In the genomic region with DNA sequence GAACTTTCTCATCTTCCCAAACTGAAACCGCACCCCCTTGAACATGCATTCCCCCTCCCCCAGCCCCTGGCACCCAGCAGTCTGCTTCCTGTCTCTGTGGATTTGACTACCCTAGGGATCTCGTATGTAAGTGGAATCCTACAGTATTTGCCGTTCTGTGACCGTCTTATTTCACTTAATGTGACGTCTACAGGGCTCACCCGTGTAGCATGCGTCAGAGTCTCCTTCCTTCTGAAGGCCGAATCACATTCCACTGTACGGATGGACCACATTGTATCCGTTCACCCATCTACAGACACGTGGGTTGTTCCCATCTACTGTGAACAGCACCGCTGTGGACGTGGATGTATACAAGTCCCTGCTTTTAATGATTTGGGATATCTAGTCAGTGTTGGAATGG, we compare ENCODE assay signal across 18 cellular contexts. TPM values are rescaled to one million over a fixed set of nuclear protein-coding genes. Genes with fewer than 3 reads are reported as not detected.
A peak's percentile ranks its signal among the peaks of the same experiment; 100 is the strongest.
DNase-seq lines count a peak whose midpoint lies in the region; ATAC-seq and TF ChIP-seq lines count a peak whose summit lies in the region.
"Had no signal": no experiment of that assay in that cellular context is flagged by ENCODE, and none has a peak within 500 bp of the region (broad histone marks: within the 10 kb centered on the region; RNA-seq: fewer than 3 reads in every experiment).

No MANE protein-coding gene starts in this region.

- H4K5ac ChIP-seq in mesendoderm (ENCODE audit: low read length): no peak overlapping the region

- H3K36me3 ChIP-seq in GM23248 (ENCODE audit: low read depth) (no peaks in the 10 kb centered on the region), brain microvascular endothelial cell (replicated peaks) (no peaks in the 10 kb centered on the region), mesendoderm (ENCODE audit: control insufficient read depth, insufficient read depth, low read length) (no peaks in the 10 kb centered on the region)

- no peak overlapping the region for H3K23ac ChIP-seq in mesendoderm (ENCODE audit: low read length)

- H3K4me1 Mint-ChIP-seq in activated CD8-positive, alpha-beta memory T cell treated with anti-CD3 and anti-CD28 coated beads, Interleukin-2, amount 10 ng/mL, durations not matched to agents 7 days and 5 days: peaks cover 3% of the 10 kb centered on the region

- H3K4me2 ChIP-seq in GM23248 (ENCODE audit: unreplicated experiment): peak overlapping the region; percentile 91
- H3K4me2 ChIP-seq in mesendoderm (ENCODE audit: low read length): no peak overlapping the region
- H3K4me2 ChIP-seq: KMS-11 had no signal

- peaks cover 36% of the 10 kb centered on the region for H3K4me1 ChIP-seq in GM23248 (ENCODE audit: insufficient read depth)
- peaks cover 2% of the 10 kb centered on the region for H3K4me1 ChIP-seq in mesendoderm (ENCODE audit: control insufficient read depth, low read depth, low read length)

- no peak overlapping the region for H3K27ac Mint-ChIP-seq in activated CD8-positive, alpha-beta memory T cell treated with anti-CD3 and anti-CD28 coated beads, Interleukin-2, amount 10 ng/mL, durations not matched to agents 7 days and 5 days
- H3K27ac Mint-ChIP-seq: CD8-positive, alpha-beta T cell had no signal

- H3K79me1 ChIP-seq in mesendoderm (ENCODE audit: low read length): no peaks in the 10 kb centered on the region

- H2BK120ac ChIP-seq in mesendoderm (ENCODE audit: low read depth, low read length): no peak overlapping the region

- no peak overlapping the region for H3K4me3 Mint-ChIP-seq in activated CD8-positive, alpha-beta memory T cell treated with anti-CD3 and anti-CD28 coated beads, Interleukin-2, amount 10 ng/mL, durations not matched to agents 7 days and 5 days
- H3K4me3 Mint-ChIP-seq: CD8-positive, alpha-beta T cell had no signal

- H3K56ac ChIP-seq in mesendoderm (ENCODE audit: low read length): peak overlapping the region; percentile 65

- no peak overlapping the region for H3K4ac ChIP-seq in mesendoderm (ENCODE audit: low read depth, low read length)

- in situ Hi-C loops in GM23248 (cut with MboI): no loop called here
- in situ Hi-C loops in brain microvascular endothelial cell (cut with HindIII; ENCODE audit: low pct_ligation_motif_present, low sequenced_read_pairs): no loop called here

- peak overlapping the region; percentile 94 for H3K9ac ChIP-seq in GM23248
- H3K9ac ChIP-seq in mesendoderm (ENCODE audit: low read length): no peak overlapping the region
- H3K9ac ChIP-seq: KMS-11 had no signal

- ATAC-seq in HG03378 (IDR thresholded peaks at IDR 0.05; ENCODE audit: unreplicated experiment) (no peak), HG03457 (IDR thresholded peaks at IDR 0.05; ENCODE audit: unreplicated experiment) (no peak)
- ATAC-seq in activated CD8-positive, alpha-beta memory T cell treated with anti-CD3 and anti-CD28 coated beads, Interleukin-2, amount 10 ng/mL, durations not matched to agents 7 days and 5 days: no peak
- ATAC-seq: CD8-positive, alpha-beta T cell; HCT116; PC-3 had no signal

- H2BK15ac ChIP-seq in mesendoderm (replicated peaks; ENCODE audit: low read depth): no peak overlapping the region

- no peak overlapping the region for H2AFZ ChIP-seq in GM23248

- peaks cover 23% of the 10 kb centered on the region for H3K27me3 Mint-ChIP-seq in activated CD8-positive, alpha-beta memory T cell treated with anti-CD3 and anti-CD28 coated beads, Interleukin-2, amount 10 ng/mL, durations not matched to agents 7 days and 5 days

- H3K36me3 Mint-ChIP-seq in activated CD8-positive, alpha-beta memory T cell treated with anti-CD3 and anti-CD28 coated beads, Interleukin-2, amount 10 ng/mL, durations not matched to agents 7 days and 5 days: no peaks in the 10 kb centered on the region
- H3K36me3 Mint-ChIP-seq: CD8-positive, alpha-beta T cell had no signal

- no peaks in the 10 kb centered on the region for H3K9me3 ChIP-seq in GM23248 (ENCODE audit: low read depth)

- CTCF ChIA-PET in activated CD8-positive, alpha-beta memory T cell treated with anti-CD3 and anti-CD28 coated beads, Interleukin-2, amount 10 ng/mL, durations not matched to agents 7 days and 5 days (lab: Charles Lee): no interaction called here

- H3K18ac ChIP-seq in mesendoderm (ENCODE audit: low read length): no peak overlapping the region

- H3K27ac ChIP-seq in GM23248: peak overlapping the region; percentile 99
- H3K27ac ChIP-seq in brain microvascular endothelial cell: no peak overlapping the region
- no peak overlapping the region for H3K27ac ChIP-seq in mesendoderm (ENCODE audit: low read depth, low read length)
- H3K27ac ChIP-seq: KMS-11 had no signal

- H3K27me3 ChIP-seq in GM23248 (replicated peaks; ENCODE audit: insufficient read depth): no peaks in the 10 kb centered on the region
- peaks cover 5% of the 10 kb centered on the region for H3K27me3 ChIP-seq in brain microvascular endothelial cell (replicated peaks)
- H3K27me3 ChIP-seq in mesendoderm (ENCODE audit: insufficient read depth, low read length, poor library complexity): no peaks in the 10 kb centered on the region

- H3K4me3 ChIP-seq in GM23248: peak overlapping the region; percentile 82
- H3K4me3 ChIP-seq in brain microvascular endothelial cell (ENCODE audit: low read depth, low read length): no peak overlapping the region
- no peak overlapping the region for H3K4me3 ChIP-seq in mesendoderm (ENCODE audit: low read length)

- peaks cover 39% of the 10 kb centered on the region for H3F3A ChIP-seq in GM23248 (ENCODE audit: insufficient read depth)

- H4K8ac ChIP-seq in mesendoderm (ENCODE audit: low read depth, low read length): no peak overlapping the region

- no peak overlapping the region for H2BK5ac ChIP-seq in mesendoderm (ENCODE audit: low read length)

- H3K79me2 ChIP-seq in GM23248 (ENCODE audit: insufficient read depth) (peaks cover 88% of the 10 kb centered on the region), mesendoderm (ENCODE audit: control insufficient read depth, insufficient read depth, low read length) (no peaks in the 10 kb centered on the region)

- WGBS in GM23248 (ENCODE audit: low coverage in 1 of 2, low lambda C conversion rate in 2 of 2, missing lambda C conversion rate in 2 of 2), 2 experiments: 10 to 12% methylated on average over 13 of the region's 13 CpGs
- no CpG with 5 or more reads among the region's 13 CpGs for WGBS in mesendoderm (ENCODE audit: extremely low coverage, insufficient coverage, low lambda C conversion rate)

- H3K9me2 ChIP-seq in GM23248 (ENCODE audit: insufficient read depth): no peaks in the 10 kb centered on the region

- H4K20me1 ChIP-seq in GM23248 (ENCODE audit: insufficient read depth): no peaks in the 10 kb centered on the region

- H2AK5ac ChIP-seq in mesendoderm (ENCODE audit: low read length): no peak overlapping the region

- DNase-seq in GM23248: peak; percentile 97
- peak; percentile 8 for DNase-seq in brain microvascular endothelial cell
- DNase-seq in mesendoderm: no peak
- DNase-seq in kidney glomerular epithelial cell (lab: John Stamatoyannopoulos, UW): no peak
- no peak for DNase-seq in activated CD8-positive, alpha-beta memory T cell treated with anti-CD3 and anti-CD28 coated beads, Interleukin-2, amount 10 ng/mL, durations not matched to agents 7 days and 5 days
- DNase-seq: CD8-positive, alpha-beta T cell; DMS79; NCI-H146; NCI-H2081; NCI-H510A; NCI-H774; PC-3 had no signal

- H3K9me3 Mint-ChIP-seq in activated CD8-positive, alpha-beta memory T cell treated with anti-CD3 and anti-CD28 coated beads, Interleukin-2, amount 10 ng/mL, durations not matched to agents 7 days and 5 days (ENCODE audit: low read depth): no peaks in the 10 kb centered on the region
- H3K9me3 Mint-ChIP-seq: CD8-positive, alpha-beta T cell had no signal

- no peak for TF ChIP-seq CTCF in brain microvascular endothelial cell (IDR thresholded peaks at IDR 0.05; ENCODE audit: low read depth, low read length, missing control alignments)

RNA-seq across cellular contexts. Expression of a gene that starts 4.5 kb away (rescaled TPM):
- 145 and 169 TPM in 2 replicates for total RNA-seq in GM23248 (2014; rRNA removed; shearing (Covaris generic))
- 137 and 141 TPM in 2 replicates for polyA plus RNA-seq in GM23248 (2016; fragmentation: Nextera tagmentation; extraction: Ambion mirVana)
- polyA plus RNA-seq in mesendoderm (2013, experiment 1 of 2): 5.4 TPM
- polyA plus RNA-seq in mesendoderm (2013, experiment 2 of 2): 5.1 TPM
- under 1 TPM in 1 of 2 experiments, not detected in 1; 0.28 TPM for total RNA-seq in activated CD8-positive, alpha-beta memory T cell treated with anti-CD3 and anti-CD28 coated beads, Interleukin-2, amount 10 ng/mL, durations not matched to agents 7 days and 5 days
- total RNA-seq: CD8-positive, alpha-beta T cell; G401 had no signal

RNA-seq across cellular contexts. Expression of a gene that starts 28.0 kb away (rescaled TPM):
- 22.9 and 24.9 TPM in 2 replicates for total RNA-seq in GM23248 (2014; rRNA removed; shearing (Covaris generic))
- polyA plus RNA-seq in GM23248 (2016; fragmentation: Nextera tagmentation; extraction: Ambion mirVana): 24.1 and 24.4 TPM in 2 replicates
- polyA plus RNA-seq in mesendoderm (2013, experiment 1 of 2): 11.8 TPM
- polyA plus RNA-seq in mesendoderm (2013, experiment 2 of 2): 11.2 TPM
- total RNA-seq in activated CD8-positive, alpha-beta memory T cell treated with anti-CD3 and anti-CD28 coated beads, Interleukin-2, amount 10 ng/mL, durations not matched to agents 7 days and 5 days: 10 to 100 TPM; 25.0 to 26.4 TPM

RNA-seq across cellular contexts. Expression of a gene that starts 44.0 kb away (rescaled TPM):
- 32.6 and 44.5 TPM in 2 replicates for total RNA-seq in GM23248 (2014; rRNA removed; shearing (Covaris generic))
- polyA plus RNA-seq in GM23248 (2016; fragmentation: Nextera tagmentation; extraction: Ambion mirVana): 115 TPM in 2 replicates
- 42.0 TPM for polyA plus RNA-seq in mesendoderm (2013, experiment 1 of 2)
- polyA plus RNA-seq in mesendoderm (2013, experiment 2 of 2): 43.1 TPM
- 10 to 100 TPM; 37.2 to 46.2 TPM for total RNA-seq in activated CD8-positive, alpha-beta memory T cell treated with anti-CD3 and anti-CD28 coated beads, Interleukin-2, amount 10 ng/mL, durations not matched to agents 7 days and 5 days

RNA-seq across cellular contexts. Expression of a gene that starts 49.0 kb away (rescaled TPM):
- 0.32 TPM in 1 of 2 replicates, not detected in the other for total RNA-seq in GM23248 (2014; rRNA removed; shearing (Covaris generic))
- polyA plus RNA-seq in GM23248 (2016; fragmentation: Nextera tagmentation; extraction: Ambion mirVana): 0.23 and 0.56 TPM in 2 replicates
- not detected for polyA plus RNA-seq in mesendoderm (2013, experiment 1 of 2)
- not detected for polyA plus RNA-seq in mesendoderm (2013, experiment 2 of 2)
- not detected for total RNA-seq in activated CD8-positive, alpha-beta memory T cell treated with anti-CD3 and anti-CD28 coated beads, Interleukin-2, amount 10 ng/mL, durations not matched to agents 7 days and 5 days
- total RNA-seq: G401, M059J, PC-3 had no signal

Comparison
In these comparisons a context has a peak if more than half of its experiments do, and no peak if none do; other contexts are left out.
1. DNase-seq: peak in GM23248 (single experiment) and brain microvascular endothelial cell (single experiment); none in mesendoderm (single experiment), kidney glomerular epithelial cell (single experiment) and activated CD8-positive, alpha-beta memory T cell treated with anti-CD3 and anti-CD28 coated beads, Interleukin-2, amount 10 ng/mL, durations not matched to agents 7 days and 5 days (single experiment).
2. RNA of a gene that starts 4.5 kb away (total RNA-seq): 145 to 169 TPM in GM23248; 0.28 TPM in activated CD8-positive, alpha-beta memory T cell treated with anti-CD3 and anti-CD28 coated beads, Interleukin-2, amount 10 ng/mL, durations not matched to agents 7 days and 5 days; every median in the first group is over 100 times any median in the second.